In genomic region chr1:110476028-110476765, GRCh38 we compare ENCODE assay signal across 20 cellular contexts. TPM values are rescaled to one million over a fixed set of nuclear protein-coding genes. Genes with fewer than 3 reads are reported as not detected.
DNase-seq lines count a peak whose midpoint lies in the region; ATAC-seq, FAIRE-seq and TF ChIP-seq lines count a peak whose summit lies in the region.
"Had no signal": no experiment of that assay in that cellular context is flagged by ENCODE, and none has a peak within 500 bp of the region (broad histone marks: within the 10 kb centered on the region; RNA-seq: fewer than 3 reads in every experiment).

No MANE protein-coding gene starts in this region.

- 0 out of 2 replicates have a peak, but pooled peaks cover 8% of the 10 kb centered on the region for H3K9me1 ChIP-seq in IMR-90 (ENCODE audit: insufficient read depth, low read length)

- in situ Hi-C loops in IMR-90 (cut with MboI; ENCODE audit: low sequenced_read_pairs): no loop called here

- H3K36me3 ChIP-seq in IMR-90 (ENCODE audit: control insufficient read depth, insufficient read depth, low read length): no peaks in the 10 kb centered on the region
- no peaks in the 10 kb centered on the region for H3K36me3 ChIP-seq in neural progenitor cell
- H3K36me3 ChIP-seq: BLaER1 had no signal

- H3K79me1 ChIP-seq in IMR-90 (ENCODE audit: low read depth in 1 of 2, low read length in 2 of 2): no peaks in the 10 kb centered on the region

- H3K14ac ChIP-seq in IMR-90 (replicated peaks; ENCODE audit: low read depth, low read length): no peak overlapping the region

- H3K4me3 Mint-ChIP-seq in neural progenitor cell (no peak overlapping the region), osteocyte (ENCODE audit: unreplicated experiment) (no peak overlapping the region)
- H3K4me3 Mint-ChIP-seq in activated naive CD8-positive, alpha-beta T cell treated with anti-CD3 and anti-CD28 coated beads for 36 hours: no peak overlapping the region
- H3K4me3 Mint-ChIP-seq: CD8-positive, alpha-beta T cell had no signal

- H3K27ac Mint-ChIP-seq in neural progenitor cell (peak overlapping the region; percentile 1), osteocyte (ENCODE audit: unreplicated experiment) (no peak overlapping the region)
- H3K27ac Mint-ChIP-seq in activated naive CD8-positive, alpha-beta T cell treated with anti-CD3 and anti-CD28 coated beads for 36 hours: no peak overlapping the region
- H3K27ac Mint-ChIP-seq: CD8-positive, alpha-beta T cell had no signal

- H3K27ac ChIP-seq in A549 (peak overlapping the region; percentile 47 to 82; a peak in 5 of 6 replicates), IMR-90 (ENCODE audit: insufficient read depth, low read length) (no peak overlapping the region), neural progenitor cell (no peak overlapping the region)
- H3K27ac ChIP-seq: BLaER1, SK-N-MC had no signal

- H3K9me3 ChIP-seq in A549 (no peaks in the 10 kb centered on the region), IMR-90 (ENCODE audit: control insufficient read depth, insufficient read depth, low read length) (no peaks in the 10 kb centered on the region), neural progenitor cell (ENCODE audit: low read depth) (no peaks in the 10 kb centered on the region)
- H3K9me3 ChIP-seq: BLaER1 had no signal

- H2BK15ac ChIP-seq in IMR-90 (ENCODE audit: low read depth, low read length): peak overlapping the region; percentile 70; the same call in 1 of the 3 replicates

- no peak overlapping the region for H4K5ac ChIP-seq in IMR-90 (ENCODE audit: low read depth, low read length)

- no TSS peak for BruUV-seq in IMR-90 (replicated peaks; lab: Mats Ljungman, UMichigan)

- H4K91ac ChIP-seq in IMR-90 (ENCODE audit: insufficient read depth, low read depth, low read length): no peak overlapping the region; the same call in 1 of the 2 replicates

- H3F3A ChIP-seq in neural progenitor cell (ENCODE audit: low read depth): no peaks in the 10 kb centered on the region

- H2AK5ac ChIP-seq in IMR-90 (ENCODE audit: low read depth, low read length): no peak overlapping the region

- no peak for DNase-seq in A549 (ENCODE audit: low read depth in 1 of 2, low spot score in 1 of 2)
- DNase-seq in IMR-90: no peak
- DNase-seq in fibroblast of pulmonary artery (ENCODE audit: low read depth): peak; percentile 18
- no peak for DNase-seq in neural progenitor cell (ENCODE audit: low spot score)
- DNase-seq in SKM-1 treated with dmso at 0.1 percent for 144 hours (lab: John Stamatoyannopoulos, UW; ENCODE audit: unreplicated experiment): no peak
- DNase-seq in osteocyte (ENCODE audit: extremely low spot score, unreplicated experiment): no peak
- no peak for DNase-seq in activated naive CD8-positive, alpha-beta T cell treated with anti-CD3 and anti-CD28 coated beads for 36 hours
- DNase-seq: CD8-positive, alpha-beta T cell; DMS153; NCI-H1417; NCI-H2081 treated with DMSO at 0.1 percent for 48 hours; NCI-H510A treated with DMSO at 0.1 percent for 48 hours; Right ventricle myocardium superior had no signal

- CTCF ChIA-PET in A549 (lab: Yijun Ruan, JAX): interaction anchor here (1.5 to 6.2 kb wide), 5 partner anchors 11 to 359 kb away, joined by 3 to 34 read pairs (median 5); no protein-coding TSS in a partner anchor
- CTCF ChIA-PET in IMR-90 (lab: Yijun Ruan, JAX): interaction anchor here (0.8 to 1.5 kb wide), 2 partner anchors 16 to 20 kb away, joined by 3 to 5 read pairs; no protein-coding TSS in a partner anchor

- TF ChIP-seq EP300 in A549 (IDR thresholded peaks at IDR 0.05): no peak

- H3K9me3 Mint-ChIP-seq in neural progenitor cell (no peaks in the 10 kb centered on the region), osteocyte (ENCODE audit: unreplicated experiment) (no peaks in the 10 kb centered on the region)
- H3K9me3 Mint-ChIP-seq in activated naive CD8-positive, alpha-beta T cell treated with anti-CD3 and anti-CD28 coated beads for 36 hours: no peaks in the 10 kb centered on the region
- H3K9me3 Mint-ChIP-seq: CD8-positive, alpha-beta T cell had no signal

- H3K9ac ChIP-seq in IMR-90 (ENCODE audit: low read depth, low read length): no peak overlapping the region
- H3K9ac ChIP-seq in neural progenitor cell: no peak overlapping the region
- H3K9ac ChIP-seq: BLaER1 had no signal

- H3K27me3 ChIP-seq in IMR-90 (ENCODE audit: control insufficient read depth, insufficient read depth, low read length) (peaks cover 5% of the 10 kb centered on the region; the same call in 1 of the 2 replicates), neural progenitor cell (no peaks in the 10 kb centered on the region)
- H3K27me3 ChIP-seq: BLaER1 had no signal

- H2AFZ ChIP-seq in IMR-90 (replicated peaks; ENCODE audit: low read length, poor library complexity) (no peak overlapping the region), neural progenitor cell (replicated peaks) (no peak overlapping the region)

- POLR2A ChIA-PET in A549 (lab: Yijun Ruan, JAX) (no interaction called here), IMR-90 (lab: Charles Lee; ENCODE audit: unreplicated experiment) (no interaction called here)

- no peak overlapping the region for H2BK20ac ChIP-seq in IMR-90 (ENCODE audit: low read depth, low read length)

- H2AK9ac ChIP-seq in IMR-90 (replicated peaks; ENCODE audit: low read depth, low read length, poor library complexity): no peak overlapping the region

- TF ChIP-seq POLR2A in A549 (IDR thresholded peaks at IDR 0.05; ENCODE audit: low read length) (no peak), IMR-90 (IDR thresholded peaks at IDR 0.05; ENCODE audit: low read depth, low read length) (no peak)

- H3K18ac ChIP-seq in IMR-90 (ENCODE audit: low read depth, low read length): no peak overlapping the region

- no peak for FAIRE-seq in A549 (lab: Jason Lieb, UNC)
- FAIRE-seq: H54 had no signal

- no peaks in the 10 kb centered on the region for H3K79me2 ChIP-seq in neural progenitor cell (ENCODE audit: low read depth)

- H3K36me3 Mint-ChIP-seq in neural progenitor cell (no peaks in the 10 kb centered on the region), osteocyte (ENCODE audit: unreplicated experiment) (no peaks in the 10 kb centered on the region)
- H3K36me3 Mint-ChIP-seq in activated naive CD8-positive, alpha-beta T cell treated with anti-CD3 and anti-CD28 coated beads for 36 hours: no peaks in the 10 kb centered on the region
- H3K36me3 Mint-ChIP-seq: CD8-positive, alpha-beta T cell had no signal

- peaks cover 32% of the 10 kb centered on the region for H3K4me1 ChIP-seq in A549
- peaks cover 8% of the 10 kb centered on the region for H3K4me1 ChIP-seq in IMR-90 (ENCODE audit: control insufficient read depth, insufficient read depth, low read length)
- H3K4me1 ChIP-seq in neural progenitor cell: no peaks in the 10 kb centered on the region
- H3K4me1 ChIP-seq: BLaER1 had no signal

- H3K4me2 ChIP-seq in A549 (peak overlapping the region; percentile 62), IMR-90 (ENCODE audit: low read depth, low read length) (no peak overlapping the region), neural progenitor cell (no peak overlapping the region)
- H3K4me2 ChIP-seq: BLaER1 had no signal

- 71% methylated on average over 10 of the region's 10 CpGs for WGBS in A549 (ENCODE audit: missing lambda C conversion rate)
- WGBS in IMR-90 (ENCODE audit: extremely low coverage in 2 of 2, insufficient read length in 1 of 2), 2 experiments: 60% methylated on average over 5 of the region's 10 CpGs; no CpG with 5 or more reads in 1 of the 2 experiments

- TF ChIP-seq CTCF in A549 (IDR thresholded peaks at IDR 0.05) (no peak), IMR-90 (conservative IDR thresholded peaks at IDR 0.05; ENCODE audit: low read depth, low read length) (no peak), fibroblast of pulmonary artery (IDR thresholded peaks at IDR 0.05; ENCODE audit: low read length, missing control alignments) (no peak), neural progenitor cell (IDR thresholded peaks at IDR 0.05) (no peak), osteocyte (IDR thresholded peaks at IDR 0.05) (no peak)

- H4K20me1 ChIP-seq in IMR-90 (ENCODE audit: insufficient read depth, low read length) (no peaks in the 10 kb centered on the region), neural progenitor cell (ENCODE audit: low read depth) (no peaks in the 10 kb centered on the region)
- H4K20me1 ChIP-seq: BLaER1 had no signal

- no peak overlapping the region for H3K4me3 ChIP-seq in A549
- H3K4me3 ChIP-seq in IMR-90 (ENCODE audit: insufficient read depth, low read depth, low read length): no peak overlapping the region
- H3K4me3 ChIP-seq in fibroblast of pulmonary artery (replicated peaks; ENCODE audit: low read depth, low read length): no peak overlapping the region
- no peak overlapping the region for H3K4me3 ChIP-seq in neural progenitor cell
- H3K4me3 ChIP-seq: BLaER1, SK-N-MC had no signal

- TF ChIP-seq RAD21 in A549 (conservative IDR thresholded peaks at IDR 0.05 in 1 of 2, IDR thresholded peaks at IDR 0.05 in 1 of 2): no peak
- no peak for TF ChIP-seq RAD21 in IMR-90 (IDR thresholded peaks at IDR 0.05; ENCODE audit: low read length)

- H3K4ac ChIP-seq in IMR-90 (ENCODE audit: low read depth, low read length): no peak overlapping the region

- H3K56ac ChIP-seq in IMR-90 (ENCODE audit: extremely low read depth, insufficient read depth, low read length): no peak overlapping the region

- intact Hi-C loops in IMR-90 (cut with micrococcal nuclease): no loop called here

- H3K23ac ChIP-seq in IMR-90 (ENCODE audit: low read depth, low read length): no peak overlapping the region

- H3K27me3 Mint-ChIP-seq in neural progenitor cell (ENCODE audit: insufficient read depth, low read depth) (peaks cover 13% of the 10 kb centered on the region), osteocyte (ENCODE audit: unreplicated experiment) (peaks cover 10% of the 10 kb centered on the region)
- no peaks in the 10 kb centered on the region for H3K27me3 Mint-ChIP-seq in activated naive CD8-positive, alpha-beta T cell treated with anti-CD3 and anti-CD28 coated beads for 36 hours

- no peak overlapping the region for H2BK5ac ChIP-seq in IMR-90 (ENCODE audit: low read depth, low read length, poor library complexity, severe bottlenecking)

- ATAC-seq in A549 (no peak), IMR-90 (ENCODE audit: low read depth) (no peak), HG03025 (IDR thresholded peaks at IDR 0.05; ENCODE audit: low FRiP score, unreplicated experiment) (no peak)
- ATAC-seq: CD8-positive, alpha-beta T cell had no signal

- dilution Hi-C loops in IMR-90 (cut with HindIII; ENCODE audit: low sequenced_read_pairs, unreplicated experiment): no loop called here

- H4K8ac ChIP-seq in IMR-90 (ENCODE audit: low read depth in 2 of 2, low read length in 2 of 2): no peak overlapping the region

- no peak overlapping the region for H2BK120ac ChIP-seq in IMR-90 (ENCODE audit: low read depth, low read length)

- H3K4me1 Mint-ChIP-seq in neural progenitor cell (peaks cover 7% of the 10 kb centered on the region), osteocyte (ENCODE audit: unreplicated experiment) (no peaks in the 10 kb centered on the region)
- no peaks in the 10 kb centered on the region for H3K4me1 Mint-ChIP-seq in activated naive CD8-positive, alpha-beta T cell treated with anti-CD3 and anti-CD28 coated beads for 36 hours

RNA-seq across cellular contexts. Expression of gene PROK1, which starts 25.2 kb away (rescaled TPM):
- not detected in 2 replicates for polyA plus RNA-seq in A549 (2011; rRNA removed)
- polyA plus RNA-seq in A549 (2012; cell fraction: cytosol; rRNA removed): not detected in 2 replicates
- polyA plus RNA-seq in A549 (2012; cell fraction: nucleus; rRNA removed): not detected in 2 replicates
- not detected in 3 replicates for polyA plus RNA-seq in A549 (2017; fragmentation: RNase III; extraction: RNeasy Plus Mini Kit Qiagen cat#74134 plus additional on column Dnase treatment)
- not detected in 2 replicates for polyA minus RNA-seq in A549 (2011; rRNA and poly(A)+ RNA removed)
- total RNA-seq in IMR-90 (2012; rRNA removed): not detected in 2 replicates
- not detected in 2 replicates for polyA plus RNA-seq in IMR-90 (2012; rRNA removed)
- not detected in 2 replicates for polyA plus RNA-seq in IMR-90 (2012; cell fraction: cytosol; rRNA removed)
- polyA plus RNA-seq in IMR-90 (2012; cell fraction: nucleus; rRNA removed; ENCODE audit: low replicate concordance): not detected in 2 replicates
- 0.12 TPM in 1 of 2 replicates, not detected in the other for total RNA-seq in neural progenitor cell (ENCODE audit: low replicate concordance)
- not detected in 2 replicates for total RNA-seq in osteocyte
- total RNA-seq in activated naive CD8-positive, alpha-beta T cell treated with anti-CD3 and anti-CD28 coated beads for 36 hours: not detected
- total RNA-seq: A172; CD8-positive, alpha-beta T cell; HT-29; LHCN-M2; Right ventricle myocardium superior had no signal

RNA-seq across cellular contexts. Expression of gene KCNA10, which starts 42.8 kb away (rescaled TPM):
- polyA plus RNA-seq in A549 (2011; rRNA removed) (not detected in 2 replicates), A549 (2017; fragmentation: RNase III; extraction: RNeasy Plus Mini Kit Qiagen cat#74134 plus additional on column Dnase treatment) (not detected in 3 replicates), IMR-90 (2012; rRNA removed) (not detected in 2 replicates)
- not detected in 2 replicates for polyA plus RNA-seq in A549 (2012; cell fraction: cytosol; rRNA removed)
- not detected in 2 replicates for polyA plus RNA-seq in A549 (2012; cell fraction: nucleus; rRNA removed)
- polyA minus RNA-seq in A549 (2011; rRNA and poly(A)+ RNA removed): not detected in 2 replicates
- total RNA-seq in IMR-90 (2012; rRNA removed) (not detected in 2 replicates), neural progenitor cell (ENCODE audit: low replicate concordance) (not detected in 2 replicates), osteocyte (not detected in 2 replicates)
- polyA plus RNA-seq in IMR-90 (2012; cell fraction: cytosol; rRNA removed): not detected in 2 replicates
- not detected in 2 replicates for polyA plus RNA-seq in IMR-90 (2012; cell fraction: nucleus; rRNA removed; ENCODE audit: low replicate concordance)
- not detected for total RNA-seq in activated naive CD8-positive, alpha-beta T cell treated with anti-CD3 and anti-CD28 coated beads for 36 hours
- total RNA-seq: A172; CD8-positive, alpha-beta T cell; HT-29; LHCN-M2; Right ventricle myocardium superior had no signal

Comparison
In these comparisons a context has a peak if more than half of its experiments do, and no peak if none do; other contexts are left out.
1. H3K27ac ChIP-seq: peak in A549 (2 of 2); none in IMR-90 (single experiment) and neural progenitor cell (single experiment).